9 cellular contexts compared by ENCODE assay signal in the genomic region with DNA sequence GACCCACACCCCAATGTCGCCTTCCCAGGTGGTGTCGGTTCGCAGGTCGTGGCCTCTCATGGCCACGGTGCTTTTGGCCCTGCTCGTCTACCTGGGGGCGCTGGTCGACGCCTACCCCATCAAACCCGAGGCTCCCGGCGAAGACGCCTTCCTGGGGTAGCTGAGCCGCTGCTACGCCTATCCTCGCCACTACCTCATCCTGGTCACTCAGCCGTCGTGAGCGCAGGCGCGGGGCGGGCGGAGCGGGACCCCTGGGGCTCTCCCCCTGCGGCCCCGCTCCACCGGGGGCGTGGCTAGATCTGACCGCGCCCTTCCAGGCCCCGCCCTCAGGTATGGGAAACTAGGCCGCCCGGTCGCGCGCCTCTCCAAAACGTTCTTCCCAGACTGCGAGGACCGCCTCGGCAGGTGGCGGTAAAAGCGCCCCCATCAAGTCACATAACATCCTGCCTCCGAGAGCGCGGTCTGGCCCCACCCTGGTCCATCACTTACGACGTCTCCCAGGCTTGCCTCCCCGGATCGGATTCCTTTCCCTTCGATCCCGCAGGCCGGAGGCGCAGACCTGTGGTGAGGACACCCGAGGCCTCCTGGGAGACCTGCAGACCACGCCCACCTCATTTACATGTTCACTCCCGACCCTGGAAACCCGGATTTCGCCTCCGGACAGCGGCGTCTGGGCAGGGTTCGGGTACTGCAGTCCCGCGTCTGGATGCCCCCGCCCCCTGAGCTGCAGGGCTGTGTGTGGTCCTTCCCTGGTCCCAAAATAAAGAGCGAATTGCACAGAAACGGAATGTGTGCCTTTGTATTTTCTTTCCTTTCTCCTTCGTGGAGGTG.
A peak's percentile ranks its signal among the peaks of the same experiment; 100 is the strongest.
DNase-seq lines count a peak whose midpoint lies in the region; ATAC-seq, FAIRE-seq and TF ChIP-seq lines count a peak whose summit lies in the region.
"Had no signal": no experiment of that assay in that cellular context is flagged by ENCODE, and none has a peak within 500 bp of the region (broad histone marks: within the 10 kb centered on the region; RNA-seq: fewer than 3 reads in every experiment).

No MANE protein-coding gene starts in this region.

- H3K9me3 ChIP-seq in spleen, result no peaks in the 10 kb centered on the region

- H3K27ac ChIP-seq in brain microvascular endothelial cell (no peak overlapping the region), spleen (no peak overlapping the region)

- peak; percentile 24 for ATAC-seq in activated CD8-positive, alpha-beta memory T cell treated with anti-CD3 and anti-CD28 coated beads, Interleukin-2, amount 10 ng/mL, durations not matched to agents 7 days and 5 days
- no peak for ATAC-seq in HG03342 (IDR thresholded peaks at IDR 0.05; ENCODE audit: unreplicated experiment)

- H3K36me3 ChIP-seq in brain microvascular endothelial cell (replicated peaks) (no peaks in the 10 kb centered on the region), spleen (no peaks in the 10 kb centered on the region)

- CTCF ChIA-PET in activated CD8-positive, alpha-beta memory T cell treated with anti-CD3 and anti-CD28 coated beads, Interleukin-2, amount 10 ng/mL, durations not matched to agents 7 days and 5 days (lab: Charles Lee), result no interaction called here

- TF ChIP-seq CTCF in brain microvascular endothelial cell (IDR thresholded peaks at IDR 0.05; ENCODE audit: low read depth, low read length, missing control alignments), result peak; percentile 7
- TF ChIP-seq CTCF in spleen (IDR thresholded peaks at IDR 0.05 in 8 of 11, conservative IDR thresholded peaks at IDR 0.05 in 3 of 11), result no peak

- no peak overlapping the region for H3K27ac Mint-ChIP-seq in activated CD8-positive, alpha-beta memory T cell treated with anti-CD3 and anti-CD28 coated beads, Interleukin-2, amount 10 ng/mL, durations not matched to agents 7 days and 5 days

- H3K4me1 Mint-ChIP-seq in activated CD8-positive, alpha-beta memory T cell treated with anti-CD3 and anti-CD28 coated beads, Interleukin-2, amount 10 ng/mL, durations not matched to agents 7 days and 5 days, result peaks cover 27% of the 10 kb centered on the region

- H3K4me3 Mint-ChIP-seq in activated CD8-positive, alpha-beta memory T cell treated with anti-CD3 and anti-CD28 coated beads, Interleukin-2, amount 10 ng/mL, durations not matched to agents 7 days and 5 days, result peak overlapping the region; percentile 66

- peak overlapping the region; percentile 43 for H3K4me3 ChIP-seq in brain microvascular endothelial cell (ENCODE audit: low read depth, low read length)
- H3K4me3 ChIP-seq in spleen, result peak overlapping the region; percentile 2 to 64 (median 36)

- peak; percentile 49 for DNase-seq in activated CD8-positive, alpha-beta memory T cell treated with anti-CD3 and anti-CD28 coated beads, Interleukin-2, amount 10 ng/mL, durations not matched to agents 7 days and 5 days
- DNase-seq in activated CD8-positive, alpha-beta memory T cell treated with anti-CD3 and anti-CD28 coated beads, Interleukin-2, amount 50 U/mL, for 4 hours, result no peak
- DNase-seq in NCI-H69 (lab: John Stamatoyannopoulos, UW), result peak; percentile 98
- DNase-seq in brain microvascular endothelial cell, result peak; percentile 32
- peak; percentile 12 for DNase-seq in inferior parietal cortex (ENCODE audit: extremely low spot score)
- peak; percentile 75 for DNase-seq in spleen
- DNase-seq in GM19239 (ENCODE audit: insufficient read length, low spot score), result no peak
- DNase-seq: DND-41 had no signal

- no peaks in the 10 kb centered on the region for H3K36me3 Mint-ChIP-seq in activated CD8-positive, alpha-beta memory T cell treated with anti-CD3 and anti-CD28 coated beads, Interleukin-2, amount 10 ng/mL, durations not matched to agents 7 days and 5 days

- no peaks in the 10 kb centered on the region for H3K9me3 Mint-ChIP-seq in activated CD8-positive, alpha-beta memory T cell treated with anti-CD3 and anti-CD28 coated beads, Interleukin-2, amount 10 ng/mL, durations not matched to agents 7 days and 5 days (ENCODE audit: low read depth)

- intact Hi-C loops in spleen (cut with DNase I; ENCODE audit: low total_unique reads), result no loop called here

- H3K27me3 Mint-ChIP-seq in activated CD8-positive, alpha-beta memory T cell treated with anti-CD3 and anti-CD28 coated beads, Interleukin-2, amount 10 ng/mL, durations not matched to agents 7 days and 5 days, result peaks cover 51% of the 10 kb centered on the region

- TF ChIP-seq POLR2A in spleen (IDR thresholded peaks at IDR 0.05), result no peak

- peaks cover 33% of the 10 kb centered on the region for H3K27me3 ChIP-seq in brain microvascular endothelial cell (replicated peaks)
- H3K27me3 ChIP-seq in spleen (replicated peaks in 1 of 7), result peaks cover 4 to 60% (median 28%) of the 10 kb centered on the region in 7 donors

- no peak for FAIRE-seq in GM19239 (lab: Jason Lieb, UNC)

- in situ Hi-C loops in brain microvascular endothelial cell (cut with HindIII; ENCODE audit: low pct_ligation_motif_present, low sequenced_read_pairs), result no loop called here

- peaks cover 8 to 23% (median 14%) of the 10 kb centered on the region in 6 donors for H3K4me1 ChIP-seq in spleen

- 3 to 4% (median 3%) methylated on average over 14 to 68 of the region's 68 CpGs for WGBS in spleen, 5 donors

Comparison
In these comparisons a context has a peak if more than half of its experiments do, and no peak if none do; other contexts are left out.
1. DNase-seq: peak in activated CD8-positive, alpha-beta memory T cell treated with anti-CD3 and anti-CD28 coated beads, Interleukin-2, amount 10 ng/mL, durations not matched to agents 7 days and 5 days (single experiment), NCI-H69 (single experiment), brain microvascular endothelial cell (single experiment), inferior parietal cortex (single experiment) and spleen (single experiment); none in activated CD8-positive, alpha-beta memory T cell treated with anti-CD3 and anti-CD28 coated beads, Interleukin-2, amount 50 U/mL, for 4 hours (single experiment) and GM19239 (single experiment).